Comparison of ENCODE assay signal across 10 cellular contexts in genomic region chr14:75562048-75562447, GRCh38. TPM values are rescaled to one million over a fixed set of nuclear protein-coding genes. Genes with fewer than 3 reads are reported as not detected.
DNase-seq lines count a peak whose midpoint lies in the region; ATAC-seq and TF ChIP-seq lines count a peak whose summit lies in the region.
"Had no signal": no experiment of that assay in that cellular context is flagged by ENCODE, and none has a peak within 500 bp of the region (broad histone marks: within the 10 kb centered on the region; RNA-seq: fewer than 3 reads in every experiment).

No MANE protein-coding gene starts in this region.

- H3K27ac ChIP-seq in CD4-positive, CD25-positive, alpha-beta regulatory T cell (ENCODE audit: insufficient read depth, low read length, poor library complexity, severe bottlenecking): peak overlapping the region; percentile 59
- H3K27ac ChIP-seq in esophagus muscularis mucosa (replicated peaks in 1 of 4): no peak overlapping the region

- H3K27me3 ChIP-seq in CD4-positive, CD25-positive, alpha-beta regulatory T cell (ENCODE audit: control insufficient read depth, insufficient read depth, low read length): no peaks in the 10 kb centered on the region
- H3K27me3 ChIP-seq in esophagus muscularis mucosa: no peaks in the 10 kb centered on the region

- peaks cover 29 to 68% (median 48%) of the 10 kb centered on the region in 4 donors for H3K4me1 Mint-ChIP-seq in CD4-positive, CD25-positive, alpha-beta regulatory T cell
- H3K4me1 Mint-ChIP-seq in T-cell: peaks cover 45 to 60% (median 56%) of the 10 kb centered on the region in 3 donors
- peaks cover 74% of the 10 kb centered on the region for H3K4me1 Mint-ChIP-seq in activated naive CD4-positive, alpha-beta T cell treated with anti-CD3 and anti-CD28 coated beads for 36 hours (ENCODE audit: low read depth)

- H3K36me3 Mint-ChIP-seq in CD4-positive, CD25-positive, alpha-beta regulatory T cell: no peaks in the 10 kb centered on the region
- no peaks in the 10 kb centered on the region for H3K36me3 Mint-ChIP-seq in T-cell
- H3K36me3 Mint-ChIP-seq in activated naive CD4-positive, alpha-beta T cell treated with anti-CD3 and anti-CD28 coated beads for 36 hours (ENCODE audit: low read depth): peaks cover 1% of the 10 kb centered on the region

- H3K4me3 Mint-ChIP-seq in CD4-positive, CD25-positive, alpha-beta regulatory T cell: peak overlapping the region in 1 of 4 donors; percentile 2
- no peak overlapping the region for H3K4me3 Mint-ChIP-seq in T-cell
- H3K4me3 Mint-ChIP-seq in activated naive CD4-positive, alpha-beta T cell treated with anti-CD3 and anti-CD28 coated beads for 36 hours: no peak overlapping the region

- CTCF ChIA-PET in T-cell (lab: Charles Lee): interaction anchor here (0.6 to 1.5 kb wide), 7 partner anchors 15 to 90 kb away, joined by 3 to 11 read pairs (median 4); partner anchors contain the start of gene BATF (in 1 of the 2)
- CTCF ChIA-PET in activated naive CD4-positive, alpha-beta T cell treated with anti-CD3 and anti-CD28 coated beads for 36 hours (lab: Charles Lee): interaction anchor here (0.7 to 4.2 kb wide), 30 partner anchors 9 to 701 kb away, joined by 3 to 88 read pairs (median 6); partner anchors contain the start of genes BATF, ERG28, FLVCR2 and TGFB3

- TF ChIP-seq CTCF in esophagus muscularis mucosa (IDR thresholded peaks at IDR 0.05): no peak

- 59% methylated on average over 7 of the region's 7 CpGs for WGBS in esophagus muscularis mucosa

- peaks cover 0 to 2% (median 0%) of the 10 kb centered on the region in 7 donors for H3K9me3 Mint-ChIP-seq in CD4-positive, CD25-positive, alpha-beta regulatory T cell
- no peaks in the 10 kb centered on the region for H3K9me3 Mint-ChIP-seq in T-cell
- peaks cover 6% of the 10 kb centered on the region for H3K9me3 Mint-ChIP-seq in activated naive CD4-positive, alpha-beta T cell treated with anti-CD3 and anti-CD28 coated beads for 36 hours

- H3K36me3 ChIP-seq in CD4-positive, CD25-positive, alpha-beta regulatory T cell (ENCODE audit: control insufficient read depth, insufficient read depth, low read length): no peaks in the 10 kb centered on the region
- no peaks in the 10 kb centered on the region for H3K36me3 ChIP-seq in esophagus muscularis mucosa

- H3K27me3 Mint-ChIP-seq in CD4-positive, CD25-positive, alpha-beta regulatory T cell: no peaks in the 10 kb centered on the region
- no peaks in the 10 kb centered on the region for H3K27me3 Mint-ChIP-seq in T-cell
- H3K27me3 Mint-ChIP-seq in activated naive CD4-positive, alpha-beta T cell treated with anti-CD3 and anti-CD28 coated beads for 36 hours (ENCODE audit: low read depth): no peaks in the 10 kb centered on the region

- H3K9me3 ChIP-seq in CD4-positive, CD25-positive, alpha-beta regulatory T cell (ENCODE audit: control insufficient read depth in 2 of 2, low read length in 2 of 2): no peaks in the 10 kb centered on the region
- no peaks in the 10 kb centered on the region for H3K9me3 ChIP-seq in esophagus muscularis mucosa

- peaks cover 37% of the 10 kb centered on the region for H3K4me1 ChIP-seq in CD4-positive, CD25-positive, alpha-beta regulatory T cell (ENCODE audit: control insufficient read depth, insufficient read depth, low read length, poor library complexity, severe bottlenecking)
- H3K4me1 ChIP-seq in esophagus muscularis mucosa: peaks cover 6 to 11% (median 8%) of the 10 kb centered on the region in 4 donors

- TF ChIP-seq EP300 in esophagus muscularis mucosa (IDR thresholded peaks at IDR 0.05): no peak

- intact Hi-C loops in activated naive CD4-positive, alpha-beta T cell treated with anti-CD3 and anti-CD28 coated beads for 36 hours (cut with micrococcal nuclease): loop anchor here (1.0 to 10.0 kb wide), 4 partner anchors 16 to 797 kb away; partner anchors contain the start of genes FLVCR2 and YLPM1
- intact Hi-C loops in esophagus muscularis mucosa (cut with DNase I): no loop called here

- peak overlapping the region; percentile 53 to 93 (median 65) for H3K27ac Mint-ChIP-seq in CD4-positive, CD25-positive, alpha-beta regulatory T cell
- peak overlapping the region; percentile 64 to 71 for H3K27ac Mint-ChIP-seq in T-cell
- peak overlapping the region; percentile 80 for H3K27ac Mint-ChIP-seq in activated naive CD4-positive, alpha-beta T cell treated with anti-CD3 and anti-CD28 coated beads for 36 hours

- H3K4me3 ChIP-seq in CD4-positive, CD25-positive, alpha-beta regulatory T cell (ENCODE audit: low read depth, low read length): no peak overlapping the region
- no peak overlapping the region for H3K4me3 ChIP-seq in esophagus muscularis mucosa

- TF ChIP-seq POLR2A in esophagus muscularis mucosa (IDR thresholded peaks at IDR 0.05; ENCODE audit: low read depth): no peak

- ATAC-seq in CD4-positive, CD25-positive, alpha-beta regulatory T cell (ENCODE audit: low read depth in 2 of 2): peak in 1 of 2 donors; percentile 27
- ATAC-seq in T-cell (replicated peaks in 1 of 4) (no peak), GM18511 (IDR thresholded peaks at IDR 0.05; ENCODE audit: unreplicated experiment) (no peak)

- POLR2A ChIA-PET in T-cell (lab: Charles Lee): no interaction called here

- DNase-seq in CD4-positive, CD25-positive, alpha-beta regulatory T cell: peak in 1 of 3 donors; percentile 61
- DNase-seq in T-cell: no peak
- peak; percentile 88 for DNase-seq in activated naive CD4-positive, alpha-beta T cell treated with anti-CD3 and anti-CD28 coated beads for 36 hours
- peak; percentile 55 to 75 (median 65) for DNase-seq in stimulated activated CD4-positive, alpha-beta T cell treated with anti-CD3 and anti-CD28 coated beads, Interleukin-12 subunit alpha, Interleukin-12 subunit beta, amount 100 ng/mL, for 48 hours (ENCODE audit: low read depth in 2 of 3, low spot score in 1 of 3)
- DNase-seq in esophagus muscularis mucosa (ENCODE audit: extremely low spot score): no peak
- no peak for DNase-seq in SK-N-DZ (ENCODE audit: low spot score)
- DNase-seq in mesenteric fat pad (ENCODE audit: low spot score): no peak
- DNase-seq: NCI-H2107 had no signal

RNA-seq across cellular contexts. Expression of gene FLVCR2, which starts 16.4 kb away (rescaled TPM):
- total RNA-seq in CD4-positive, CD25-positive, alpha-beta regulatory T cell: 5.4 TPM
- polyA plus RNA-seq in CD4-positive, CD25-positive, alpha-beta regulatory T cell: 1 to 10 TPM; 4.4 to 7.7 (median 6.0) TPM
- total RNA-seq in T-cell (1 to 10 TPM; 1.1 to 7.1 (median 3.1) TPM), esophagus muscularis mucosa (1 to 10 TPM; 2.5 to 7.5 (median 4.6) TPM), mesenteric fat pad (9.5 TPM)
- 10 to 100 TPM in 1 of 2 experiments, 1 to 10 TPM in 1; 5.8 to 10.4 TPM for total RNA-seq in activated naive CD4-positive, alpha-beta T cell treated with anti-CD3 and anti-CD28 coated beads for 36 hours
- not detected in 2 replicates for polyA plus RNA-seq in SK-N-DZ (2014; cell fraction: cytosol; rRNA removed)
- polyA plus RNA-seq in SK-N-DZ (2014; cell fraction: nucleus; rRNA removed): not detected in 2 replicates

RNA-seq across cellular contexts. Expression of gene BATF, which starts 39.8 kb away (rescaled TPM):
- 50.7 TPM for total RNA-seq in CD4-positive, CD25-positive, alpha-beta regulatory T cell
- 100 to 1,000 TPM in 3 of 4 donors, 10 to 100 TPM in 1; 86.8 to 119 (median 109) TPM for polyA plus RNA-seq in CD4-positive, CD25-positive, alpha-beta regulatory T cell
- total RNA-seq in T-cell (10 to 100 TPM; 12.0 to 22.4 (median 19.2) TPM), esophagus muscularis mucosa (10 to 100 TPM in 1 of 4 donors, 1 to 10 TPM in 3; 1.7 to 37.3 (median 4.4) TPM), mesenteric fat pad (8.1 TPM)
- total RNA-seq in activated naive CD4-positive, alpha-beta T cell treated with anti-CD3 and anti-CD28 coated beads for 36 hours: 100 to 1,000 TPM; 178 to 179 TPM
- not detected in 2 replicates for polyA plus RNA-seq in SK-N-DZ (2014; cell fraction: cytosol; rRNA removed)
- polyA plus RNA-seq in SK-N-DZ (2014; cell fraction: nucleus; rRNA removed): not detected in 2 replicates
- total RNA-seq: G401 had no signal

Comparison
In these comparisons a context has a peak if more than half of its experiments do, and no peak if none do; other contexts are left out.
1. DNase-seq: peak in activated naive CD4-positive, alpha-beta T cell treated with anti-CD3 and anti-CD28 coated beads for 36 hours (single experiment) and stimulated activated CD4-positive, alpha-beta T cell treated with anti-CD3 and anti-CD28 coated beads, Interleukin-12 subunit alpha, Interleukin-12 subunit beta, amount 100 ng/mL, for 48 hours (3 of 3); none in T-cell (0 of 34), esophagus muscularis mucosa (single experiment), SK-N-DZ (single experiment) and mesenteric fat pad (single experiment).
2. Peak in every context shown above with its lines, with median percentiles within 50 percentile points of each other: H3K27ac Mint-ChIP-seq.